In the genomic region with DNA sequence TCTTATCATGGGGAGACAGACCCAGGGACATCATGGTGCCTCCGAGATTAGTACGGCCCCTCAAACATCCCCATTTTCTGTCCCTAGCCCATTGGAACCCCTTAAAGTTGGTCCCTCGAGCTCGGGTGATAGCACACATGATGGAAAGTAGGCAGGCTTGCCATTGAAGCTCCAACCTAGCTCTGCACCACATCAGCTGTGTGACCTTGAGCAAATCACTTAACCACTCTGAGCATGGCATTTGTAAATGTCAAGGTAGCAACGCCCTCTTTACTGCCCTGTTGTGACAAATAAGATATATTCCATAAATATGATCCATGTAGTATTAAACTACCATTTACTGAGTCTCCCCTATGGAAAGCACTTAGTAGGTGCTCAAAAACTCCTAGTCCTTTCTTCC, we compare ENCODE assay signal across 18 cellular contexts.
A peak's percentile ranks its signal among the peaks of the same experiment; 100 is the strongest.
DNase-seq lines count a peak whose midpoint lies in the region; FAIRE-seq and TF ChIP-seq lines count a peak whose summit lies in the region.
"Had no signal": no experiment of that assay in that cellular context is flagged by ENCODE, and none has a peak within 500 bp of the region (broad histone marks: within the 10 kb centered on the region; RNA-seq: fewer than 3 reads in every experiment).

No MANE protein-coding gene starts in this region.

- no peak overlapping the region for H3K23ac ChIP-seq in H1 (ENCODE audit: insufficient read length)

- no peaks in the 10 kb centered on the region for H3K9me3 ChIP-seq in GM23248 (ENCODE audit: low read depth)
- no peaks in the 10 kb centered on the region for H3K9me3 ChIP-seq in H1 (ENCODE audit: insufficient read depth in 2 of 2, low read depth in 1 of 2, low read length in 1 of 2)
- no peaks in the 10 kb centered on the region for H3K9me3 ChIP-seq in smooth muscle cell (replicated peaks; ENCODE audit: low read depth)
- H3K9me3 ChIP-seq in ovary: no peaks in the 10 kb centered on the region
- H3K9me3 ChIP-seq: SJCRH30 had no signal

- H3K4me1 ChIP-seq in GM23248 (ENCODE audit: insufficient read depth) (peaks cover 54% of the 10 kb centered on the region), H1 (replicated peaks in 1 of 4; ENCODE audit: control insufficient read depth in 3 of 4, insufficient read depth in 4 of 4, low read length in 3 of 4) (peaks cover 0 to 2% (median 0%) of the 10 kb centered on the region in 4 experiments; a peak in 1 of 7 replicates), smooth muscle cell (ENCODE audit: low read depth) (peaks cover 11% of the 10 kb centered on the region), ovary (ENCODE audit: insufficient read depth) (peaks cover 2% of the 10 kb centered on the region)

- TF ChIP-seq CTCF in HFFc6 (IDR thresholded peaks at IDR 0.05) (no peak), H1 (IDR thresholded peaks at IDR 0.05; ENCODE audit: control extremely low read depth in 1 of 3, insufficient read depth in 1 of 3, low read depth in 1 of 3, low read length in 3 of 3) (no peak), smooth muscle cell (IDR thresholded peaks at IDR 0.05; ENCODE audit: borderline replicate concordance, insufficient read depth, poor library complexity, severe bottlenecking) (no peak), ovary (IDR thresholded peaks at IDR 0.05) (no peak)

- no peaks in the 10 kb centered on the region for H3K9me3 Mint-ChIP-seq in HFFc6

- CTCF ChIA-PET in H1 (lab: Charles Lee; ENCODE audit: partially characterized antibody): no interaction called here

- no peaks in the 10 kb centered on the region for H3K36me3 ChIP-seq in GM23248 (ENCODE audit: low read depth)
- no peaks in the 10 kb centered on the region for H3K36me3 ChIP-seq in H1 (ENCODE audit: control insufficient read depth in 2 of 4, insufficient read depth in 4 of 4, low read length in 3 of 4)
- H3K36me3 ChIP-seq in smooth muscle cell (ENCODE audit: low read depth): no peaks in the 10 kb centered on the region
- H3K36me3 ChIP-seq in ovary: no peaks in the 10 kb centered on the region

- no peak overlapping the region for H2BK5ac ChIP-seq in H1 (ENCODE audit: low read depth, low read length)

- H3K79me2 ChIP-seq in GM23248 (ENCODE audit: insufficient read depth): peaks cover 18% of the 10 kb centered on the region
- H3K79me2 ChIP-seq in H1 (ENCODE audit: control insufficient read depth in 1 of 2, insufficient read depth in 2 of 2, low read length in 2 of 2): no peaks in the 10 kb centered on the region
- H3K79me2 ChIP-seq in smooth muscle cell (ENCODE audit: low read depth): no peaks in the 10 kb centered on the region

- TF ChIP-seq EP300 in H1 (IDR thresholded peaks at IDR 0.05; ENCODE audit: borderline replicate concordance in 1 of 2, low read depth in 2 of 2, low read length in 2 of 2) (no peak), ovary (IDR thresholded peaks at IDR 0.05) (no peak)

- H2BK20ac ChIP-seq in H1 (ENCODE audit: low read length): no peak overlapping the region

- peak overlapping the region; percentile 73 for H3K27ac Mint-ChIP-seq in HFFc6
- H3K27ac Mint-ChIP-seq: B cell had no signal

- H3K9me2 ChIP-seq in GM23248 (ENCODE audit: insufficient read depth): no peaks in the 10 kb centered on the region

- FAIRE-seq in H1 (lab: Jason Lieb, UNC): no peak

- H3K27ac ChIP-seq in GM23248 (peak overlapping the region; percentile 84), H1 (ENCODE audit: low read depth, low read length) (no peak overlapping the region), smooth muscle cell (ENCODE audit: low read depth) (peak overlapping the region; percentile 75), ovary (no peak overlapping the region)
- H3K27ac ChIP-seq: HL-60, PC-9, SJCRH30 had no signal

- no peak overlapping the region for H3K4me2 ChIP-seq in GM23248 (ENCODE audit: unreplicated experiment)
- no peak overlapping the region for H3K4me2 ChIP-seq in H1 (ENCODE audit: insufficient read depth in 1 of 2, low read depth in 2 of 2, low read length in 2 of 2)
- no peak overlapping the region for H3K4me2 ChIP-seq in smooth muscle cell
- H3K4me2 ChIP-seq: PC-9 had no signal

- H2BK15ac ChIP-seq in H1 (ENCODE audit: low read length): no peak overlapping the region

- H3K4me3 ChIP-seq in GM23248 (no peak overlapping the region), H1 (ENCODE audit: extremely low read depth in 1 of 4, insufficient read depth in 2 of 4, low read depth in 3 of 4, low read length in 4 of 4) (no peak overlapping the region), smooth muscle cell (no peak overlapping the region), ovary (no peak overlapping the region)
- H3K4me3 ChIP-seq: PC-9, SJCRH30 had no signal

- H2BK120ac ChIP-seq in H1 (replicated peaks; ENCODE audit: low read depth, low read length): no peak overlapping the region

- TF ChIP-seq RAD21 in H1 (IDR thresholded peaks at IDR 0.05 in 1 of 2, conservative IDR thresholded peaks at IDR 0.05 in 1 of 2; ENCODE audit: low read depth in 2 of 2, low read length in 2 of 2): no peak

- H3K56ac ChIP-seq in H1 (replicated peaks; ENCODE audit: insufficient read length, low read depth, low read length): no peak overlapping the region

- no peak overlapping the region for H3K4ac ChIP-seq in H1 (replicated peaks; ENCODE audit: insufficient read length, low read depth, low read length)

- no peak for TF ChIP-seq POLR2A in H1 (IDR thresholded peaks at IDR 0.05; ENCODE audit: control extremely low read depth in 1 of 2, low read depth in 2 of 2, low read length in 2 of 2)
- TF ChIP-seq POLR2A in ovary (IDR thresholded peaks at IDR 0.05): no peak

- no peak overlapping the region for H3K14ac ChIP-seq in H1 (ENCODE audit: insufficient read length)

- H3K36me3 Mint-ChIP-seq in HFFc6 (ENCODE audit: low read depth): peaks cover 24% of the 10 kb centered on the region

- H4K5ac ChIP-seq in H1 (ENCODE audit: insufficient read length, low read depth, low read length): no peak overlapping the region

- H3F3A ChIP-seq in GM23248 (ENCODE audit: insufficient read depth) (peaks cover 52% of the 10 kb centered on the region), smooth muscle cell (ENCODE audit: low read depth) (peaks cover 9% of the 10 kb centered on the region)

- in situ Hi-C loops in GM23248 (cut with MboI): no loop called here

- H2AK5ac ChIP-seq in H1 (ENCODE audit: low read depth, low read length): 0 out of 2 replicates have a peak overlapping the region, but pooled peaks have one; percentile 6

- peaks cover 1% of the 10 kb centered on the region for H3K27me3 Mint-ChIP-seq in HFFc6 (ENCODE audit: insufficient read depth)
- H3K27me3 Mint-ChIP-seq: B cell had no signal

- no peak overlapping the region for H4K8ac ChIP-seq in H1 (ENCODE audit: extremely low read depth, insufficient read depth, low read length)

- H3K4me1 Mint-ChIP-seq in HFFc6 (ENCODE audit: low read depth): peaks cover 86% of the 10 kb centered on the region

- DNase-seq in GM23248 (no peak), HFFc6 (no peak), H1 (ENCODE audit: low read depth in 1 of 2, low spot score in 2 of 2) (no peak), smooth muscle cell (lab: John Stamatoyannopoulos, UW; ENCODE audit: unreplicated experiment) (no peak), iPS-NIHi7 (ENCODE audit: extremely low spot score) (no peak), cerebellar nuclear complex (lab: John Stamatoyannopoulos, UW) (no peak), ovary (no peak)
- DNase-seq: DND-41, GDM1, MM.1S, NCI-H1092, NCI-H1436 treated with DMSO at 0.1 percent for 48 hours, NCI-H2029, NCI-H2171 had no signal

- H4K91ac ChIP-seq in H1 (replicated peaks; ENCODE audit: insufficient read length, low read length): no peak overlapping the region

- no peak overlapping the region for H3K4me3 Mint-ChIP-seq in HFFc6
- H3K4me3 Mint-ChIP-seq: B cell had no signal

- 82 to 87% methylated on average over 5 of the region's 5 CpGs for WGBS in GM23248 (ENCODE audit: low coverage in 1 of 2, low lambda C conversion rate in 2 of 2, missing lambda C conversion rate in 2 of 2), 2 experiments
- WGBS in H1 (ENCODE audit: extremely low coverage in 1 of 2, insufficient coverage in 1 of 2, insufficient read length in 1 of 2, insufficient replicate concordance in 2 of 2, low coverage in 1 of 2, low lambda C conversion rate in 2 of 2, missing lambda C conversion rate in 1 of 2), 2 experiments: 86% methylated on average over 5 of the region's 5 CpGs; no CpG with 5 or more reads in 1 of the 2 experiments
- 99% methylated on average over 5 of the region's 5 CpGs for WGBS in smooth muscle cell (ENCODE audit: low lambda C conversion rate)
- 96 to 98% (median 98%) methylated on average over 5 of the region's 5 CpGs for WGBS in ovary, 3 donors

- no peaks in the 10 kb centered on the region for H3K79me1 ChIP-seq in H1 (ENCODE audit: low read depth, low read length)

- H3K27me3 ChIP-seq in GM23248 (replicated peaks; ENCODE audit: insufficient read depth) (no peaks in the 10 kb centered on the region), H1 (replicated peaks in 1 of 4; ENCODE audit: control insufficient read depth in 3 of 4, extremely low read depth in 1 of 4, insufficient read depth in 3 of 4, low read length in 3 of 4) (no peaks in the 10 kb centered on the region), smooth muscle cell (ENCODE audit: low read depth) (no peaks in the 10 kb centered on the region), ovary (no peaks in the 10 kb centered on the region)
- H3K27me3 ChIP-seq: SJCRH30 had no signal

- intact Hi-C loops in ovary (cut with DNase I): no loop called here

- POLR2A ChIA-PET in H1 (lab: Charles Lee; ENCODE audit: partially characterized antibody): interaction anchor here (1.0 kb wide), 1 partner anchor 37 kb away, joined by 3 read pairs; no protein-coding TSS in a partner anchor

- H4K20me1 ChIP-seq in GM23248 (ENCODE audit: insufficient read depth) (no peaks in the 10 kb centered on the region), H1 (replicated peaks in 1 of 2; ENCODE audit: control insufficient read depth in 1 of 2, insufficient read depth in 2 of 2, low read length in 2 of 2) (no peaks in the 10 kb centered on the region), smooth muscle cell (ENCODE audit: low read depth) (peaks cover 10% of the 10 kb centered on the region)

- no peak overlapping the region for H2AFZ ChIP-seq in GM23248
- H2AFZ ChIP-seq in H1 (ENCODE audit: low read length): no peak overlapping the region
- no peak overlapping the region for H2AFZ ChIP-seq in smooth muscle cell (ENCODE audit: low read depth)
- H2AFZ ChIP-seq: PC-9 had no signal

- H3K18ac ChIP-seq in H1 (ENCODE audit: extremely low read depth, low read length): no peak overlapping the region

- H3K23me2 ChIP-seq in H1 (ENCODE audit: low read depth, low read length): no peaks in the 10 kb centered on the region

- H3K9ac ChIP-seq in GM23248: 0 out of 2 replicates have a peak overlapping the region, but pooled peaks have one; percentile 51
- H3K9ac ChIP-seq in H1 (replicated peaks in 1 of 4; ENCODE audit: extremely low read depth in 1 of 4, low read depth in 3 of 4, low read length in 3 of 4): no peak overlapping the region
- no peak overlapping the region for H3K9ac ChIP-seq in smooth muscle cell (ENCODE audit: low read depth)

- no peak overlapping the region for H2BK12ac ChIP-seq in H1 (ENCODE audit: low read depth, low read length)

TF ChIP-seq in H1, 55 proteins besides CTCF, POLR2A, EP300 and RAD21:
- TF ChIP-seq NANOG (IDR thresholded peaks at IDR 0.05; ENCODE audit: insufficient read depth, low read depth, low read length, poor library complexity, severe bottlenecking): no peak
- TF ChIP-seq KDM1A (IDR thresholded peaks at IDR 0.05; ENCODE audit: borderline replicate concordance, low read length): peak; percentile 60; the same call in 1 of the 2 replicates

Comparison
In these comparisons a context has a peak if more than half of its experiments do, and no peak if none do; other contexts are left out.
1. H3K27ac ChIP-seq: peak in GM23248 (single experiment) and smooth muscle cell (single experiment); none in H1 (single experiment) and ovary (0 of 2).